In genomic region chr10:31152421-31153133, GRCh38 we compare ENCODE assay signal across 2 cellular contexts.
TF ChIP-seq lines count a peak whose summit lies in the region.

No MANE protein-coding gene starts in this region.

TF ChIP-seq in SK-N-SH, 30 proteins besides CTCF, POLR2A, EP300 and RAD21 (continued from another document):
- no peak for TF ChIP-seq SIN3A (IDR thresholded peaks at IDR 0.05; ENCODE audit: borderline replicate concordance, low read depth, low read length)
- TF ChIP-seq MXI1 (IDR thresholded peaks at IDR 0.05; ENCODE audit: low read depth, low read length) = no peak
- no peak for TF ChIP-seq ZBTB33 (IDR thresholded peaks at IDR 0.05; ENCODE audit: borderline replicate concordance, low read depth)

TF ChIP-seq in SK-N-SH treated with all-trans-retinoic acid at 6 μM for 48 hours, 23 proteins besides CTCF, POLR2A, EP300 and RAD21 (continued from another document):
- TF ChIP-seq CREB5 (CRISPR knock-in tag; IDR thresholded peaks at IDR 0.05; ENCODE audit: low read depth) (no peak), ARNTL (CRISPR knock-in tag; IDR thresholded peaks at IDR 0.05; ENCODE audit: borderline replicate concordance, low read depth) (no peak), POU6F1 (CRISPR knock-in tag; IDR thresholded peaks at IDR 0.05; ENCODE audit: borderline replicate concordance, low read depth) (no peak), PATZ1 (CRISPR knock-in tag; IDR thresholded peaks at IDR 0.05; ENCODE audit: borderline replicate concordance) (no peak), CSRNP3 (CRISPR knock-in tag; IDR thresholded peaks at IDR 0.05) (no peak), SNAI2 (CRISPR knock-in tag; IDR thresholded peaks at IDR 0.05) (no peak), ZNF8 (CRISPR knock-in tag; IDR thresholded peaks at IDR 0.05) (no peak), ZFP30 (CRISPR knock-in tag; IDR thresholded peaks at IDR 0.05) (no peak), ISL1 (CRISPR knock-in tag; IDR thresholded peaks at IDR 0.05) (no peak), OSR1 (CRISPR knock-in tag; IDR thresholded peaks at IDR 0.05) (no peak)
TF ChIP-seq in SK-N-SH treated with all-trans-retinoic acid at 6 μM for 48 hours: peak in this region for 0.
